ENCODE assay signal across 22 cellular contexts in the genomic region with DNA sequence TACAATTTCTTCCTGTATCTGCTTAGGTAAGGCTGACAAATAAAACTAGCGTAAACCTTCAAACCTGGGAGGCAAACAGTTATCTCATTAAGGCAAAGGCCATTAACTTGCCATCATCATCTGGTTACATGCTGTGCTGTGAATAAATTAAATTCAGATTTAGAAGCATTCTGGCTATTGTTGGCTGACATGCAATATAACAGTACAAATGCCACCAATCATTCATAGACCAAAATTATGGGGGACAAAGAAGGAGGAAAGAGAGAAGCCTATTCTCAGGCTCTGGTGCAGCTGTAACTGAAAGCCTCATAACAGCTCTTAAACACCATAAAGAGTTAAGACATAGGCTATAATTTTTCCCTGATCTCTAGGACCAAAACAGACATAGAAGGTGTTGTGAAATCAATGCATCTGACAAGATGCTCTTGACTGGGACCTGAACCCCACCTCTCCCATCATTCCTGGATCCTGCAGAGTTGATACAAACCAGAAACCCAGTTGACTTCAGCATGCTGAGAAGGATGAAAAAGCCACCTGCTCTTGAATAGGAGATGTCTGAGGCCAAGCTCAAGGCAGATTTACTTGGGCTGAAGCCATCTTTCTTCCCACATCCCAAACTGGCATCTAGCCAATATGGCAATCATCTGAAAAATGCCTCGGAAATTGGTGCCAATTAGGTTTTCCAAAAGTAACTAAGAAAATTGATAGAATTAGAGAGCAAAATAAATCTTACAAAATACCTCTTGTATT.
"Had no signal": no experiment of that assay in that cellular context is flagged by ENCODE, and none has a peak within 500 bp of the region (broad histone marks: within the 10 kb centered on the region; RNA-seq: fewer than 3 reads in every experiment).

No MANE protein-coding gene starts in this region.

- H3K36me3 ChIP-seq: adrenal gland, colonic mucosa, left lung, neural progenitor cell, thoracic aorta, vagina had no signal

- DNase-seq: activated CD4-positive, alpha-beta T cell treated with anti-CD3 and anti-CD28 coated beads for 4 hours; activated CD4-positive, alpha-beta T cell treated with anti-CD3 and anti-CD28 coated beads, Interleukin-2, amount 50 U/mL, for 48 hours; activated CD4-positive, CD25-positive, alpha-beta regulatory T cell; activated CD8-positive, alpha-beta memory T cell treated with anti-CD3 and anti-CD28 coated beads, Interleukin-2, amount 50 U/mL, for 48 hours; activated naive CD4-positive, alpha-beta T cell; activated T-cell treated with anti-CD3 and anti-CD28 coated beads, Interleukin-2, amount 50 U/mL, for 4 hours; adrenal gland; central memory CD4-positive, alpha-beta T cell; colonic mucosa; foreskin fibroblast; left lung; naive thymus-derived CD4-positive, alpha-beta T cell; stimulated activated CD4-positive, alpha-beta T cell treated with anti-CD3 and anti-CD28 coated beads, Interleukin-2, amount 100 ng/mL, for 48 hours; stimulated activated naive CD4-positive, alpha-beta T cell; T1000 had no signal

- H3K9ac ChIP-seq: neural progenitor cell had no signal

- H3K9me3 Mint-ChIP-seq: activated T-helper 2 cell treated with anti-CD3 and anti-CD28 coated beads, Interferon-gamma antibody, Interleukin-2, Interleukin-4, amounts not matched to agents 10 μg/mL and 5 μg/mL and 100 μg/mL, durations not matched to agents 14 hours and 24 hours and 36 hours; neural progenitor cell; type B pancreatic cell had no signal

- H3K4me1 Mint-ChIP-seq: naive thymus-derived CD4-positive, alpha-beta T cell; neural progenitor cell had no signal

- H3K27me3 ChIP-seq: adrenal gland, colonic mucosa, left lung, neural progenitor cell, vagina had no signal

- H3K27me3 Mint-ChIP-seq: activated naive CD8-positive, alpha-beta T cell; naive thymus-derived CD4-positive, alpha-beta T cell; type B pancreatic cell had no signal

- H2AFZ ChIP-seq: neural progenitor cell had no signal

- ATAC-seq: activated T-cell treated with anti-CD3 and anti-CD28 coated beads, Interleukin-2, amount 50 U/mL, for 4 hours; left lung; naive thymus-derived CD4-positive, alpha-beta T cell had no signal

- H3K27ac ChIP-seq: adrenal gland, colonic mucosa, dorsolateral prefrontal cortex, left lung, neural progenitor cell, thoracic aorta, vagina had no signal

- H3K27ac Mint-ChIP-seq: activated naive CD8-positive, alpha-beta T cell; activated T-helper 2 cell treated with anti-CD3 and anti-CD28 coated beads, Interferon-gamma antibody, Interleukin-2, Interleukin-4, amounts not matched to agents 10 μg/mL and 5 μg/mL and 100 μg/mL, durations not matched to agents 14 hours and 24 hours and 36 hours; naive thymus-derived CD4-positive, alpha-beta T cell; neural progenitor cell; type B pancreatic cell had no signal

- H3K4me3 Mint-ChIP-seq: activated naive CD8-positive, alpha-beta T cell; activated T-cell treated with anti-CD3 and anti-CD28 coated beads, Interleukin-2, amount 50 U/mL, for 4 hours; naive thymus-derived CD4-positive, alpha-beta T cell; neural progenitor cell; type B pancreatic cell had no signal

- H3K4me2 ChIP-seq: neural progenitor cell had no signal

- H3K36me3 Mint-ChIP-seq: activated naive CD8-positive, alpha-beta T cell; naive thymus-derived CD4-positive, alpha-beta T cell; neural progenitor cell; type B pancreatic cell had no signal

- H3K9me3 ChIP-seq: adrenal gland, colonic mucosa, left lung, thoracic aorta, vagina had no signal

- H3K4me3 ChIP-seq: adrenal gland, colonic mucosa, dorsolateral prefrontal cortex, left lung, neural progenitor cell, thoracic aorta, vagina had no signal

- H3K4me1 ChIP-seq: adrenal gland, colonic mucosa, left lung, neural progenitor cell had no signal
